1 cellular context compared by ENCODE assay signal in genomic region chr15:85489773-85490493, GRCh38.
A peak's percentile ranks its signal among the peaks of the same experiment; 100 is the strongest.
TF ChIP-seq lines count a peak whose summit lies in the region.

No MANE protein-coding gene starts in this region.

TF ChIP-seq in GM12878, 131 proteins besides CTCF, POLR2A, EP300 and RAD21 (continued from another document and continues in another):
- TF ChIP-seq NKRF (conservative IDR thresholded peaks at IDR 0.05) (no peak), PKNOX1 (IDR thresholded peaks at IDR 0.05) (peak; percentile 92), MTA2 (IDR thresholded peaks at IDR 0.05; ENCODE audit: low read depth) (peak; percentile 82), USF1 (IDR thresholded peaks at IDR 0.05; ENCODE audit: borderline replicate concordance, extremely low read length, insufficient read depth, low read depth, low read length) (no peak), KDM1A (IDR thresholded peaks at IDR 0.05; ENCODE audit: borderline replicate concordance) (no peak), STAT1 (conservative IDR thresholded peaks at IDR 0.05) (no peak), TARDBP (IDR thresholded peaks at IDR 0.05; ENCODE audit: borderline replicate concordance) (no peak), SUZ12 (IDR thresholded peaks at IDR 0.05; ENCODE audit: unreplicated experiment) (no peak), ATF2 (IDR thresholded peaks at IDR 0.05; ENCODE audit: low read length) (peak; percentile 57; the same call in 1 of the 2 replicates), IRF5 (IDR thresholded peaks at IDR 0.05; ENCODE audit: borderline replicate concordance) (no peak), GATAD2B (conservative IDR thresholded peaks at IDR 0.05; ENCODE audit: low read depth) (no peak), PAX5 (IDR thresholded peaks at IDR 0.05; ENCODE audit: borderline replicate concordance, low read depth, low read length) (peak; percentile 81), E2F4 (IDR thresholded peaks at IDR 0.05; ENCODE audit: low read depth, low read length) (no peak), CHD4 (IDR thresholded peaks at IDR 0.05) (no peak), SMARCA5 (IDR thresholded peaks at IDR 0.05) (no peak), ZNF622 (IDR thresholded peaks at IDR 0.05) (no peak), DPF2 (IDR thresholded peaks at IDR 0.05) (0 out of 2 replicates have a peak, but pooled peaks have one; percentile 37), SIX5 (IDR thresholded peaks at IDR 0.05; ENCODE audit: low read depth, low read length, severe bottlenecking) (no peak), ASH2L (IDR thresholded peaks at IDR 0.05; ENCODE audit: borderline replicate concordance, low read depth) (no peak), SPI1 (IDR thresholded peaks at IDR 0.05; ENCODE audit: borderline replicate concordance, insufficient read depth, low read depth, low read length) (no peak), ZNF274 (IDR thresholded peaks at IDR 0.05; ENCODE audit: insufficient read depth, insufficient read length) (no peak), ESRRA (IDR thresholded peaks at IDR 0.05; ENCODE audit: low read length) (no peak), MYC (IDR thresholded peaks at IDR 0.05; ENCODE audit: insufficient read depth, insufficient read length, insufficient replicate concordance, low read length, severe bottlenecking) (no peak), CREB1 (IDR thresholded peaks at IDR 0.05; ENCODE audit: low read depth) (peak; percentile 40; the same call in 1 of the 2 replicates), NFYA (IDR thresholded peaks at IDR 0.05; ENCODE audit: borderline replicate concordance, low read depth, low read length) (no peak), BCL11A (IDR thresholded peaks at IDR 0.05; ENCODE audit: low read depth, low read length) (peak; percentile 75; the same call in 1 of the 2 replicates), RFX5 (IDR thresholded peaks at IDR 0.05; ENCODE audit: low read depth, low read length) (no peak), WRNIP1 (IDR thresholded peaks at IDR 0.05; ENCODE audit: borderline replicate concordance, low read depth, low read length) (no peak), ATF3 (IDR thresholded peaks at IDR 0.05; ENCODE audit: borderline replicate concordance, extremely low read depth, low read depth, low read length) (no peak), IKZF1 (conservative IDR thresholded peaks at IDR 0.05) (no peak), CREM (IDR thresholded peaks at IDR 0.05; ENCODE audit: low read depth) (peak; percentile 46; the same call in 1 of the 2 replicates)
- TF ChIP-seq, protein P1, sequence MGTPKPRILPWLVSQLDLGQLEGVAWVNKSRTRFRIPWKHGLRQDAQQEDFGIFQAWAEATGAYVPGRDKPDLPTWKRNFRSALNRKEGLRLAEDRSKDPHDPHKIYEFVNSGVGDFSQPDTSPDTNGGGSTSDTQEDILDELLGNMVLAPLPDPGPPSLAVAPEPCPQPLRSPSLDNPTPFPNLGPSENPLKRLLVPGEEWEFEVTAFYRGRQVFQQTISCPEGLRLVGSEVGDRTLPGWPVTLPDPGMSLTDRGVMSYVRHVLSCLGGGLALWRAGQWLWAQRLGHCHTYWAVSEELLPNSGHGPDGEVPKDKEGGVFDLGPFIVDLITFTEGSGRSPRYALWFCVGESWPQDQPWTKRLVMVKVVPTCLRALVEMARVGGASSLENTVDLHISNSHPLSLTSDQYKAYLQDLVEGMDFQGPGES (IDR thresholded peaks at IDR 0.05), result no peak
- TF ChIP-seq, protein P2, sequence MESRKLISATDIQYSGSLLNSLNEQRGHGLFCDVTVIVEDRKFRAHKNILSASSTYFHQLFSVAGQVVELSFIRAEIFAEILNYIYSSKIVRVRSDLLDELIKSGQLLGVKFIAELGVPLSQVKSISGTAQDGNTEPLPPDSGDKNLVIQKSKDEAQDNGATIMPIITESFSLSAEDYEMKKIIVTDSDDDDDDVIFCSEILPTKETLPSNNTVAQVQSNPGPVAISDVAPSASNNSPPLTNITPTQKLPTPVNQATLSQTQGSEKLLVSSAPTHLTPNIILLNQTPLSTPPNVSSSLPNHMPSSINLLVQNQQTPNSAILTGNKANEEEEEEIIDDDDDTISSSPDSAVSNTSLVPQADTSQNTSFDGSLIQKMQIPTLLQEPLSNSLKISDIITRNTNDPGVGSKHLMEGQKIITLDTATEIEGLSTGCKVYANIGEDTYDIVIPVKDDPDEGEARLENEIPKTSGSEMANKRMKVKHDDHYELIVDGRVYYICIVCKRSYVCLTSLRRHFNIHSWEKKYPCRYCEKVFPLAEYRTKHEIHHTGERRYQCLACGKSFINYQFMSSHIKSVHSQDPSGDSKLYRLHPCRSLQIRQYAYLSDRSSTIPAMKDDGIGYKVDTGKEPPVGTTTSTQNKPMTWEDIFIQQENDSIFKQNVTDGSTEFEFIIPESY (IDR thresholded peaks at IDR 0.05), result no peak
- TF ChIP-seq, protein P3, sequence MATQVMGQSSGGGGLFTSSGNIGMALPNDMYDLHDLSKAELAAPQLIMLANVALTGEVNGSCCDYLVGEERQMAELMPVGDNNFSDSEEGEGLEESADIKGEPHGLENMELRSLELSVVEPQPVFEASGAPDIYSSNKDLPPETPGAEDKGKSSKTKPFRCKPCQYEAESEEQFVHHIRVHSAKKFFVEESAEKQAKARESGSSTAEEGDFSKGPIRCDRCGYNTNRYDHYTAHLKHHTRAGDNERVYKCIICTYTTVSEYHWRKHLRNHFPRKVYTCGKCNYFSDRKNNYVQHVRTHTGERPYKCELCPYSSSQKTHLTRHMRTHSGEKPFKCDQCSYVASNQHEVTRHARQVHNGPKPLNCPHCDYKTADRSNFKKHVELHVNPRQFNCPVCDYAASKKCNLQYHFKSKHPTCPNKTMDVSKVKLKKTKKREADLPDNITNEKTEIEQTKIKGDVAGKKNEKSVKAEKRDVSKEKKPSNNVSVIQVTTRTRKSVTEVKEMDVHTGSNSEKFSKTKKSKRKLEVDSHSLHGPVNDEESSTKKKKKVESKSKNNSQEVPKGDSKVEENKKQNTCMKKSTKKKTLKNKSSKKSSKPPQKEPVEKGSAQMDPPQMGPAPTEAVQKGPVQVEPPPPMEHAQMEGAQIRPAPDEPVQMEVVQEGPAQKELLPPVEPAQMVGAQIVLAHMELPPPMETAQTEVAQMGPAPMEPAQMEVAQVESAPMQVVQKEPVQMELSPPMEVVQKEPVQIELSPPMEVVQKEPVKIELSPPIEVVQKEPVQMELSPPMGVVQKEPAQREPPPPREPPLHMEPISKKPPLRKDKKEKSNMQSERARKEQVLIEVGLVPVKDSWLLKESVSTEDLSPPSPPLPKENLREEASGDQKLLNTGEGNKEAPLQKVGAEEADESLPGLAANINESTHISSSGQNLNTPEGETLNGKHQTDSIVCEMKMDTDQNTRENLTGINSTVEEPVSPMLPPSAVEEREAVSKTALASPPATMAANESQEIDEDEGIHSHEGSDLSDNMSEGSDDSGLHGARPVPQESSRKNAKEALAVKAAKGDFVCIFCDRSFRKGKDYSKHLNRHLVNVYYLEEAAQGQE (IDR thresholded peaks at IDR 0.05; ENCODE audit: low read depth, low read length), result no peak
- TF ChIP-seq, protein P4, sequence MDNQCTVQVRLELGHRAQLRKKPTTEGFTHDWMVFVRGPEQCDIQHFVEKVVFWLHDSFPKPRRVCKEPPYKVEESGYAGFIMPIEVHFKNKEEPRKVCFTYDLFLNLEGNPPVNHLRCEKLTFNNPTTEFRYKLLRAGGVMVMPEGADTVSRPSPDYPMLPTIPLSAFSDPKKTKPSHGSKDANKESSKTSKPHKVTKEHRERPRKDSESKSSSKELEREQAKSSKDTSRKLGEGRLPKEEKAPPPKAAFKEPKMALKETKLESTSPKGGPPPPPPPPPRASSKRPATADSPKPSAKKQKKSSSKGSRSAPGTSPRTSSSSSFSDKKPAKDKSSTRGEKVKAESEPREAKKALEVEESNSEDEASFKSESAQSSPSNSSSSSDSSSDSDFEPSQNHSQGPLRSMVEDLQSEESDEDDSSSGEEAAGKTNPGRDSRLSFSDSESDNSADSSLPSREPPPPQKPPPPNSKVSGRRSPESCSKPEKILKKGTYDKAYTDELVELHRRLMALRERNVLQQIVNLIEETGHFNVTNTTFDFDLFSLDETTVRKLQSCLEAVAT (IDR thresholded peaks at IDR 0.05), result no peak
- TF ChIP-seq, protein P5, sequence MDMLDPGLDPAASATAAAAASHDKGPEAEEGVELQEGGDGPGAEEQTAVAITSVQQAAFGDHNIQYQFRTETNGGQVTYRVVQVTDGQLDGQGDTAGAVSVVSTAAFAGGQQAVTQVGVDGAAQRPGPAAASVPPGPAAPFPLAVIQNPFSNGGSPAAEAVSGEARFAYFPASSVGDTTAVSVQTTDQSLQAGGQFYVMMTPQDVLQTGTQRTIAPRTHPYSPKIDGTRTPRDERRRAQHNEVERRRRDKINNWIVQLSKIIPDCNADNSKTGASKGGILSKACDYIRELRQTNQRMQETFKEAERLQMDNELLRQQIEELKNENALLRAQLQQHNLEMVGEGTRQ (IDR thresholded peaks at IDR 0.05; ENCODE audit: borderline replicate concordance, low read depth, low read length), result no peak
- TF ChIP-seq, protein P6, sequence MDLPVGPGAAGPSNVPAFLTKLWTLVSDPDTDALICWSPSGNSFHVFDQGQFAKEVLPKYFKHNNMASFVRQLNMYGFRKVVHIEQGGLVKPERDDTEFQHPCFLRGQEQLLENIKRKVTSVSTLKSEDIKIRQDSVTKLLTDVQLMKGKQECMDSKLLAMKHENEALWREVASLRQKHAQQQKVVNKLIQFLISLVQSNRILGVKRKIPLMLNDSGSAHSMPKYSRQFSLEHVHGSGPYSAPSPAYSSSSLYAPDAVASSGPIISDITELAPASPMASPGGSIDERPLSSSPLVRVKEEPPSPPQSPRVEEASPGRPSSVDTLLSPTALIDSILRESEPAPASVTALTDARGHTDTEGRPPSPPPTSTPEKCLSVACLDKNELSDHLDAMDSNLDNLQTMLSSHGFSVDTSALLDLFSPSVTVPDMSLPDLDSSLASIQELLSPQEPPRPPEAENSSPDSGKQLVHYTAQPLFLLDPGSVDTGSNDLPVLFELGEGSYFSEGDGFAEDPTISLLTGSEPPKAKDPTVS (IDR thresholded peaks at IDR 0.05; ENCODE audit: low read depth, low read length), result no peak
- TF ChIP-seq, protein P7, sequence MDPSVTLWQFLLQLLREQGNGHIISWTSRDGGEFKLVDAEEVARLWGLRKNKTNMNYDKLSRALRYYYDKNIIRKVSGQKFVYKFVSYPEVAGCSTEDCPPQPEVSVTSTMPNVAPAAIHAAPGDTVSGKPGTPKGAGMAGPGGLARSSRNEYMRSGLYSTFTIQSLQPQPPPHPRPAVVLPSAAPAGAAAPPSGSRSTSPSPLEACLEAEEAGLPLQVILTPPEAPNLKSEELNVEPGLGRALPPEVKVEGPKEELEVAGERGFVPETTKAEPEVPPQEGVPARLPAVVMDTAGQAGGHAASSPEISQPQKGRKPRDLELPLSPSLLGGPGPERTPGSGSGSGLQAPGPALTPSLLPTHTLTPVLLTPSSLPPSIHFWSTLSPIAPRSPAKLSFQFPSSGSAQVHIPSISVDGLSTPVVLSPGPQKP (IDR thresholded peaks at IDR 0.05; ENCODE audit: low read depth, low read length), result no peak
